In genomic region chr2:203412555-203413331, GRCh38 we compare ENCODE assay signal across 21 cellular contexts.
DNase-seq lines count a peak whose midpoint lies in the region; ATAC-seq and TF ChIP-seq lines count a peak whose summit lies in the region.
"Had no signal": no experiment of that assay in that cellular context is flagged by ENCODE, and none has a peak within 500 bp of the region (broad histone marks: within the 10 kb centered on the region; RNA-seq: fewer than 3 reads in every experiment).

No MANE protein-coding gene starts in this region.

- TF ChIP-seq CTCF in MM.1S (IDR thresholded peaks at IDR 0.05; ENCODE audit: low read length) (no peak), heart right ventricle (IDR thresholded peaks at IDR 0.05) (no peak)

- no peaks in the 10 kb centered on the region for H4K20me1 ChIP-seq in MM.1S (ENCODE audit: insufficient read depth, low read length)
- H4K20me1 ChIP-seq: BLaER1 treated with 17β-estradiol and CSF1 and Interleukin-3, amounts not matched to agents 10 nM and 100 nM had no signal

- H2AFZ ChIP-seq in MM.1S (ENCODE audit: low read length) = no peak overlapping the region

- no peak overlapping the region for H3K4me3 ChIP-seq in MM.1S (ENCODE audit: low read length)
- H3K4me3 ChIP-seq in heart right ventricle = no peak overlapping the region
- H3K4me3 ChIP-seq: BLaER1 treated with 17β-estradiol and CSF1 and Interleukin-3, amounts not matched to agents 10 nM and 100 nM; pancreas; SJSA1; smooth muscle cell; transverse colon had no signal

- H3K9me2 ChIP-seq in MM.1S (replicated peaks; ENCODE audit: insufficient read depth, low read length) = no peaks in the 10 kb centered on the region

- peak; percentile 68 for ATAC-seq in GM21619 (IDR thresholded peaks at IDR 0.05; ENCODE audit: unreplicated experiment)
- peak; percentile 84 to 98 (median 92) for ATAC-seq in heart right ventricle
- peak; percentile 73 for ATAC-seq in sciatic nerve
- no peak for ATAC-seq in SK-N-SH treated with all-trans-retinoic acid at 6 μM for 48 hours
- ATAC-seq in GM21447 (IDR thresholded peaks at IDR 0.05; ENCODE audit: unreplicated experiment) = no peak
- no peak for ATAC-seq in GM18517 (IDR thresholded peaks at IDR 0.05; ENCODE audit: unreplicated experiment)
- ATAC-seq in GM21515 (IDR thresholded peaks at IDR 0.05; ENCODE audit: unreplicated experiment) = no peak
- ATAC-seq: left colon; stimulated activated naive B cell treated with anti-CD40 and anti-IgM and Interleukin-4, amounts not matched to agents 10 μg/mL and 1 μg/mL and 100 μg/mL, for 72 hours had no signal

- no peaks in the 10 kb centered on the region for H3K79me2 ChIP-seq in MM.1S (ENCODE audit: low read length)

- H3K36me3 ChIP-seq in MM.1S (replicated peaks; ENCODE audit: insufficient read depth, low read length) (peaks cover 10% of the 10 kb centered on the region), heart right ventricle (peaks cover 0 to 65% (median 14%) of the 10 kb centered on the region in 9 donors)

- no peaks in the 10 kb centered on the region; the same call in 1 of the 2 replicates for H3K27me3 ChIP-seq in MM.1S (replicated peaks; ENCODE audit: insufficient read depth, low read length)
- H3K27me3 ChIP-seq in heart right ventricle = no peaks in the 10 kb centered on the region
- H3K27me3 ChIP-seq: BLaER1 treated with 17β-estradiol and CSF1 and Interleukin-3, amounts not matched to agents 10 nM and 100 nM; pancreas; SJSA1; transverse colon had no signal

- 51 to 52% methylated on average over 7 of the region's 7 CpGs for WGBS in heart right ventricle, 2 donors

- H3K9me3 ChIP-seq in MM.1S (replicated peaks; ENCODE audit: insufficient read depth, low read length) (no peaks in the 10 kb centered on the region), heart right ventricle (no peaks in the 10 kb centered on the region)
- H3K9me3 ChIP-seq: pancreas, SJSA1, transverse colon had no signal

- no peaks in the 10 kb centered on the region for H3F3A ChIP-seq in MM.1S (ENCODE audit: insufficient read depth, low read length)

- DNase-seq in MM.1S (peak; percentile 28), heart right ventricle (peak in 1 of 2 donors; percentile 58), sciatic nerve (ENCODE audit: low spot score) (no peak)
- DNase-seq: activated CD4-positive, alpha-beta T cell treated with anti-CD3 and anti-CD28 coated beads for 4 hours; activated naive CD4-positive, alpha-beta T cell treated with Interleukin-2 at 50 U/mL for 16 hours; DMS53; GOT3; left colon; NCI-H446; pancreas; stimulated activated naive B cell treated with anti-CD40 and anti-IgM and Interleukin-4, amounts not matched to agents 10 μg/mL and 1 μg/mL and 100 μg/mL, for 72 hours; T1000; transverse colon had no signal

- no peak overlapping the region for H3K27ac ChIP-seq in MM.1S (ENCODE audit: low read length)
- peak overlapping the region in 7 of 10 donors; percentile 23 to 71 (median 45) for H3K27ac ChIP-seq in heart right ventricle
- H3K27ac ChIP-seq: BLaER1 treated with 17β-estradiol and CSF1 and Interleukin-3, amounts not matched to agents 10 nM and 100 nM; pancreas; SJSA1; transverse colon had no signal

- peaks cover 12% of the 10 kb centered on the region; the same call in 1 of the 2 replicates for H3K4me1 ChIP-seq in MM.1S (ENCODE audit: low read length)
- peaks cover 2 to 26% (median 20%) of the 10 kb centered on the region in 9 donors for H3K4me1 ChIP-seq in heart right ventricle
- H3K4me1 ChIP-seq: BLaER1 treated with 17β-estradiol and CSF1 and Interleukin-3, amounts not matched to agents 10 nM and 100 nM; pancreas; SJSA1; transverse colon had no signal

- H3K4me2 ChIP-seq in MM.1S (ENCODE audit: low read depth, low read length) = no peak overlapping the region
- H3K4me2 ChIP-seq: BLaER1 treated with 17β-estradiol and CSF1 and Interleukin-3, amounts not matched to agents 10 nM and 100 nM; smooth muscle cell had no signal

- no peak overlapping the region for H3K9ac ChIP-seq in MM.1S (ENCODE audit: low read length)
- H3K9ac ChIP-seq: BLaER1 treated with 17β-estradiol and CSF1 and Interleukin-3, amounts not matched to agents 10 nM and 100 nM had no signal

- intact Hi-C loops in heart right ventricle (cut with DNase I) = no loop called here
- intact Hi-C loops in sciatic nerve (cut with DNase I) = no loop called here

TF ChIP-seq in SK-N-SH treated with all-trans-retinoic acid at 6 μM for 48 hours, 23 proteins besides CTCF, POLR2A, EP300 and RAD21:
- TF ChIP-seq ESRRG (CRISPR knock-in tag; IDR thresholded peaks at IDR 0.05) (no peak), ISL1 (CRISPR knock-in tag; IDR thresholded peaks at IDR 0.05) (no peak), ARNTL (CRISPR knock-in tag; IDR thresholded peaks at IDR 0.05; ENCODE audit: borderline replicate concordance, low read depth) (no peak), OSR1 (CRISPR knock-in tag; IDR thresholded peaks at IDR 0.05) (no peak), TSHZ2 (CRISPR knock-in tag; IDR thresholded peaks at IDR 0.05) (no peak), SNAI2 (CRISPR knock-in tag; IDR thresholded peaks at IDR 0.05) (no peak), GLIS3 (CRISPR knock-in tag; IDR thresholded peaks at IDR 0.05) (no peak), ZNF8 (CRISPR knock-in tag; IDR thresholded peaks at IDR 0.05) (no peak), ZC3H10 (CRISPR knock-in tag; IDR thresholded peaks at IDR 0.05) (no peak)
- TF ChIP-seq, protein P1, sequence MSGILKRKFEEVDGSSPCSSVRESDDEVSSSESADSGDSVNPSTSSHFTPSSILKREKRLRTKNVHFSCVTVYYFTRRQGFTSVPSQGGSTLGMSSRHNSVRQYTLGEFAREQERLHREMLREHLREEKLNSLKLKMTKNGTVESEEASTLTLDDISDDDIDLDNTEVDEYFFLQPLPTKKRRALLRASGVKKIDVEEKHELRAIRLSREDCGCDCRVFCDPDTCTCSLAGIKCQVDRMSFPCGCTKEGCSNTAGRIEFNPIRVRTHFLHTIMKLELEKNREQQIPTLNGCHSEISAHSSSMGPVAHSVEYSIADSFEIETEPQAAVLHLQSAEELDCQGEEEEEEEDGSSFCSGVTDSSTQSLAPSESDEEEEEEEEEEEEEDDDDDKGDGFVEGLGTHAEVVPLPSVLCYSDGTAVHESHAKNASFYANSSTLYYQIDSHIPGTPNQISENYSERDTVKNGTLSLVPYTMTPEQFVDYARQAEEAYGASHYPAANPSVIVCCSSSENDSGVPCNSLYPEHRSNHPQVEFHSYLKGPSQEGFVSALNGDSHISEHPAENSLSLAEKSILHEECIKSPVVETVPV (CRISPR knock-in tag; IDR thresholded peaks at IDR 0.05) = no peak
TF ChIP-seq in SK-N-SH treated with all-trans-retinoic acid at 6 μM for 48 hours: peak in this region for 0.

Comparison
In these comparisons a context has a peak if more than half of its experiments do, and no peak if none do; other contexts are left out.
1. ATAC-seq: peak in GM21619 (single experiment), heart right ventricle (8 of 8) and sciatic nerve (single experiment); none in SK-N-SH treated with all-trans-retinoic acid at 6 μM for 48 hours (single experiment), GM21447 (single experiment), GM18517 (single experiment) and GM21515 (single experiment).